ENCODE assay signal across 8 cellular contexts in genomic region chr3:160006282-160007163, GRCh38.
A peak's percentile ranks its signal among the peaks of the same experiment; 100 is the strongest.
DNase-seq lines count a peak whose midpoint lies in the region; ATAC-seq and TF ChIP-seq lines count a peak whose summit lies in the region.

No MANE protein-coding gene starts in this region.

- peak; percentile 91 for DNase-seq in COLO829 (ENCODE audit: low spot score)
- peak; percentile 56 to 77 for DNase-seq in NCI-H526 (lab: John Stamatoyannopoulos, UW)
- peak; percentile 66 for DNase-seq in astrocyte of the cerebellum (ENCODE audit: low read depth)
- peak; percentile 18 to 68 for DNase-seq in hippocampal formation (lab: John Stamatoyannopoulos, UW)
- DNase-seq in stimulated activated naive CD4-positive, alpha-beta T cell treated with Interleukin-2 at 50 U/mL for 16 hours (lab: John Stamatoyannopoulos, UW), result no peak

- H3K27ac Mint-ChIP-seq in stimulated activated memory B cell treated with anti-CD40 and anti-IgM and Interleukin-4, amounts not matched to agents 10 μg/mL and 1 μg/mL and 100 μg/mL, for 72 hours, result no peak overlapping the region

- H3K4me3 ChIP-seq in astrocyte of the cerebellum (ENCODE audit: low read depth, low read length), result no peak overlapping the region

- H3K27me3 Mint-ChIP-seq in stimulated activated memory B cell treated with anti-CD40 and anti-IgM and Interleukin-4, amounts not matched to agents 10 μg/mL and 1 μg/mL and 100 μg/mL, for 72 hours, result no peaks in the 10 kb centered on the region

- H3K4me3 Mint-ChIP-seq in stimulated activated memory B cell treated with anti-CD40 and anti-IgM and Interleukin-4, amounts not matched to agents 10 μg/mL and 1 μg/mL and 100 μg/mL, for 72 hours, result no peak overlapping the region

- in situ Hi-C loops in astrocyte of the cerebellum (cut with HindIII; ENCODE audit: low sequenced_read_pairs), result no loop called here

- H3K4me1 Mint-ChIP-seq in stimulated activated memory B cell treated with anti-CD40 and anti-IgM and Interleukin-4, amounts not matched to agents 10 μg/mL and 1 μg/mL and 100 μg/mL, for 72 hours, result peaks cover 23% of the 10 kb centered on the region

- TF ChIP-seq CTCF in astrocyte of the cerebellum (IDR thresholded peaks at IDR 0.05; ENCODE audit: low read depth, low read length, missing control alignments), result peak; percentile 97

- ATAC-seq in GM18868 (IDR thresholded peaks at IDR 0.05; ENCODE audit: unreplicated experiment) (peak; percentile 43), HG03378 (IDR thresholded peaks at IDR 0.05; ENCODE audit: unreplicated experiment) (peak; percentile 49)
- peak; percentile 58 for ATAC-seq in stimulated activated memory B cell treated with anti-CD40 and anti-IgM and Interleukin-4, amounts not matched to agents 10 μg/mL and 1 μg/mL and 100 μg/mL, for 72 hours

- no peaks in the 10 kb centered on the region for H3K36me3 Mint-ChIP-seq in stimulated activated memory B cell treated with anti-CD40 and anti-IgM and Interleukin-4, amounts not matched to agents 10 μg/mL and 1 μg/mL and 100 μg/mL, for 72 hours

- H3K9me3 Mint-ChIP-seq in stimulated activated memory B cell treated with anti-CD40 and anti-IgM and Interleukin-4, amounts not matched to agents 10 μg/mL and 1 μg/mL and 100 μg/mL, for 72 hours, result no peaks in the 10 kb centered on the region
